In genomic region chr12:31959051-31959700, GRCh38 we compare ENCODE assay signal across 1 cellular context.
TF ChIP-seq lines count a peak whose summit lies in the region.

RESF1 (plus strand) TSS chr12:31959415; CDS start chr12:31980956, 21,541 bp downstream.

TF ChIP-seq in HEK293, 187 proteins besides CTCF, POLR2A, EP300 and RAD21 (continued from another document and continues in another):
- TF ChIP-seq AEBP2 (tag by site-specific recombination; IDR thresholded peaks at IDR 0.05; ENCODE audit: borderline replicate concordance) (no peak), ZNF704 (tag by site-specific recombination; IDR thresholded peaks at IDR 0.05) (no peak), INSM2 (tag by site-specific recombination; IDR thresholded peaks at IDR 0.05) (0 out of 2 replicates have a peak, but pooled peaks have one; percentile 40), SP2 (tag by site-specific recombination; IDR thresholded peaks at IDR 0.05) (peak; percentile 73), ZNF518A (tag by site-specific recombination; conservative IDR thresholded peaks at IDR 0.05; ENCODE audit: low read depth) (no peak; the same call in 1 of the 2 replicates), SCRT1 (tag by site-specific recombination; IDR thresholded peaks at IDR 0.05; ENCODE audit: borderline replicate concordance) (peak; percentile 91), ZSCAN4 (tag by site-specific recombination; IDR thresholded peaks at IDR 0.05) (0 out of 2 replicates have a peak, but pooled peaks have one; percentile 23), SP7 (tag by site-specific recombination; IDR thresholded peaks at IDR 0.05) (peak; percentile 68), ZSCAN5A (tag by site-specific recombination; IDR thresholded peaks at IDR 0.05) (no peak), ZSCAN23 (tag by site-specific recombination; IDR thresholded peaks at IDR 0.05) (0 out of 2 replicates have a peak, but pooled peaks have one; percentile 28), PRDM10 (tag by site-specific recombination; IDR thresholded peaks at IDR 0.05) (peak; percentile 59), ZNF660 (tag by site-specific recombination; IDR thresholded peaks at IDR 0.05) (peak; percentile 95), MZF1 (tag by site-specific recombination; IDR thresholded peaks at IDR 0.05; ENCODE audit: borderline replicate concordance) (no peak), ZNF302 (tag by site-specific recombination; IDR thresholded peaks at IDR 0.05; ENCODE audit: low read depth) (no peak), ZNF521 (tag by site-specific recombination; IDR thresholded peaks at IDR 0.05) (no peak), ZFP3 (tag by site-specific recombination; IDR thresholded peaks at IDR 0.05; ENCODE audit: low read depth) (no peak), ZNF596 (tag by site-specific recombination; IDR thresholded peaks at IDR 0.05) (0 out of 2 replicates have a peak, but pooled peaks have one; percentile 25), TCF7L2 (IDR thresholded peaks at IDR 0.05; ENCODE audit: borderline replicate concordance, low read depth, low read length) (peak; percentile 99), PATZ1 (tag by site-specific recombination; IDR thresholded peaks at IDR 0.05) (peak; percentile 75), ZNF514 (tag by site-specific recombination; IDR thresholded peaks at IDR 0.05) (no peak), ZNF16 (tag by site-specific recombination; IDR thresholded peaks at IDR 0.05; ENCODE audit: low read depth) (no peak), ZNF561 (tag by site-specific recombination; IDR thresholded peaks at IDR 0.05; ENCODE audit: borderline replicate concordance) (peak; percentile 91), ZNF184 (tag by site-specific recombination; IDR thresholded peaks at IDR 0.05) (peak; percentile 34; the same call in 1 of the 2 replicates), ZNF324 (tag by site-specific recombination; IDR thresholded peaks at IDR 0.05) (peak; percentile 67), SCRT2 (tag by site-specific recombination; IDR thresholded peaks at IDR 0.05) (peak; percentile 98), ZBTB6 (tag by site-specific recombination; IDR thresholded peaks at IDR 0.05) (no peak), ZNF830 (tag by site-specific recombination; IDR thresholded peaks at IDR 0.05; ENCODE audit: low read depth) (no peak), ZNF2 (tag by site-specific recombination; IDR thresholded peaks at IDR 0.05) (0 out of 2 replicates have a peak, but pooled peaks have one; percentile 47), ZFHX2 (tag by site-specific recombination; conservative IDR thresholded peaks at IDR 0.05) (no peak), KLF8 (tag by site-specific recombination; IDR thresholded peaks at IDR 0.05) (peak; percentile 93), ZNF664 (tag by site-specific recombination; IDR thresholded peaks at IDR 0.05) (no peak), ZNF530 (tag by site-specific recombination; IDR thresholded peaks at IDR 0.05; ENCODE audit: low read depth) (no peak), ZNF610 (tag by site-specific recombination; IDR thresholded peaks at IDR 0.05; ENCODE audit: borderline replicate concordance) (peak; percentile 74), ZNF776 (tag by site-specific recombination; IDR thresholded peaks at IDR 0.05; ENCODE audit: borderline replicate concordance) (no peak), KLF7 (tag by site-specific recombination; IDR thresholded peaks at IDR 0.05; ENCODE audit: borderline replicate concordance) (no peak), KLF9 (tag by site-specific recombination; IDR thresholded peaks at IDR 0.05; ENCODE audit: low read depth) (peak; percentile 28; the same call in 1 of the 2 replicates), ZNF362 (tag by site-specific recombination; IDR thresholded peaks at IDR 0.05) (peak; percentile 73), HOXD13 (CRISPR knock-in tag; IDR thresholded peaks at IDR 0.05; ENCODE audit: borderline replicate concordance) (0 out of 2 replicates have a peak, but pooled peaks have one; percentile 13), ZBTB17 (tag by site-specific recombination; IDR thresholded peaks at IDR 0.05) (peak; percentile 96)
